1 cellular context compared by ENCODE assay signal in the genomic region with DNA sequence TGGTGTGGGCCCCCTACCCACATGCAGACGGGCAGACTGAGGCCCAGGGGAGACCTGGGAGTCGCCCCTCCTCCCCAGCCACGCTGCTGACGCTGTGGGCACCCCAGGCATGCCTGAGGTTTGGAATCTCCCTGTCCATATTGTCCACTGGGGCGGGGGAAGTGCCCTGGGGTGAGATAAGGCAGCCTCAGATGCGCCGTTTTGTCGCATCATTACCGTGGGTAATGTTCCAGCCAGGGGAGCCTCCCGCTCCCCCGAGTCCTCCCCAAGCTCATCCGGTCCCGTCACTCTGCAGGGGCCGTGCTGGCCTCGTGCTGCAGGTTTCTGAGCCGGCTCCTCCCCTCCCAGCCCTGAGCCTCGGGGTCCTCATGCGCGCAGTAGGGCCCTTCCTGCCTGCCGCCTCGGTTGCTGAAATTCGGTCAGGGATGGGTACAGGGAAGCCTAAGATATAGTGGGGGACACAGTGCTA.
TF ChIP-seq lines count a peak whose summit lies in the region.

No MANE protein-coding gene starts in this region.

TF ChIP-seq in K562, 482 proteins besides CTCF, POLR2A, EP300 and RAD21 (continued from another document and continues in another):
- TF ChIP-seq SIRT6 (IDR thresholded peaks at IDR 0.05; ENCODE audit: low read depth, low read length) (no peak), ZHX1 (conservative IDR thresholded peaks at IDR 0.05; ENCODE audit: low read length) (no peak), POLR3A (IDR thresholded peaks at IDR 0.05; ENCODE audit: borderline replicate concordance, extremely low read depth, insufficient read depth, insufficient read length) (no peak), RBM34 (IDR thresholded peaks at IDR 0.05; ENCODE audit: borderline replicate concordance, insufficient read depth, low read length) (no peak), MYC (IDR thresholded peaks at IDR 0.05; ENCODE audit: low read depth, low read length) (peak; percentile 62), MYC (CRISPR knock-in tag; IDR thresholded peaks at IDR 0.05; ENCODE audit: borderline replicate concordance, low read depth) (no peak), ZNF134 (CRISPR knock-in tag; conservative IDR thresholded peaks at IDR 0.05) (no peak), ZNF175 (CRISPR knock-in tag; IDR thresholded peaks at IDR 0.05; ENCODE audit: low read depth) (no peak), EP400 (IDR thresholded peaks at IDR 0.05) (peak; percentile 47; the same call in 1 of the 2 replicates), TOE1 (IDR thresholded peaks at IDR 0.05; ENCODE audit: borderline replicate concordance) (peak; percentile 32; the same call in 1 of the 2 replicates), TOE1 (CRISPR knock-in tag; IDR thresholded peaks at IDR 0.05; ENCODE audit: borderline replicate concordance, low read depth) (no peak), SRSF1 (IDR thresholded peaks at IDR 0.05; ENCODE audit: low read depth, low read length) (no peak), CAMTA2 (CRISPR knock-in tag; conservative IDR thresholded peaks at IDR 0.05) (no peak), ZNF12 (CRISPR knock-in tag; IDR thresholded peaks at IDR 0.05) (no peak), SMAD2 (IDR thresholded peaks at IDR 0.05; ENCODE audit: low read depth, low read length) (no peak), ZNF79 (CRISPR knock-in tag; IDR thresholded peaks at IDR 0.05; ENCODE audit: low read depth) (no peak), ZNF23 (CRISPR knock-in tag; IDR thresholded peaks at IDR 0.05) (no peak), FOXA3 (CRISPR knock-in tag; conservative IDR thresholded peaks at IDR 0.05 in 1 of 2, IDR thresholded peaks at IDR 0.05 in 1 of 2) (no peak; a peak in 1 of 4 replicates), PURB (CRISPR knock-in tag; IDR thresholded peaks at IDR 0.05; ENCODE audit: low read depth) (no peak), HMG20A (CRISPR knock-in tag; conservative IDR thresholded peaks at IDR 0.05) (no peak), SMAD3 (CRISPR knock-in tag; conservative IDR thresholded peaks at IDR 0.05) (no peak), KLF16 (IDR thresholded peaks at IDR 0.05) (peak; percentile 83), PPARD (CRISPR knock-in tag; IDR thresholded peaks at IDR 0.05) (no peak), ZBTB26 (CRISPR knock-in tag; IDR thresholded peaks at IDR 0.05) (no peak), POLR2AphosphoS5 (IDR thresholded peaks at IDR 0.05; ENCODE audit: control insufficient read depth, insufficient read depth, low read depth, low read length) (peak; percentile 58), JUND (IDR thresholded peaks at IDR 0.05; ENCODE audit: borderline replicate concordance, low read depth, low read length) (peak; percentile 47; the same call in 1 of the 2 replicates), JUND (tag; IDR thresholded peaks at IDR 0.05; ENCODE audit: borderline replicate concordance, low read depth, low read length) (peak; percentile 10; the same call in 1 of the 3 replicates), ZBTB1 (CRISPR knock-in tag; IDR thresholded peaks at IDR 0.05; ENCODE audit: borderline replicate concordance, low read depth) (no peak), NCOA2 (IDR thresholded peaks at IDR 0.05; ENCODE audit: partially characterized antibody in 2 of 2) (no peak), TSC22D4 (tag; IDR thresholded peaks at IDR 0.05) (no peak), FOXM1 (IDR thresholded peaks at IDR 0.05; ENCODE audit: low read depth) (no peak), FOXM1 (CRISPR knock-in tag; IDR thresholded peaks at IDR 0.05; ENCODE audit: low read depth) (no peak), ESRRB (CRISPR knock-in tag; IDR thresholded peaks at IDR 0.05; ENCODE audit: borderline replicate concordance) (no peak), HDAC6 (IDR thresholded peaks at IDR 0.05; ENCODE audit: low read depth, low read length) (no peak), ZBTB11 (CRISPR knock-in tag; IDR thresholded peaks at IDR 0.05) (peak in 1 of 3 experiments; percentile 88; a peak in 2 of 6 replicates), USF1 (CRISPR knock-in tag; IDR thresholded peaks at IDR 0.05) (no peak; the same call in 1 of the 2 replicates), ARHGAP35 (IDR thresholded peaks at IDR 0.05; ENCODE audit: partially characterized antibody) (no peak), PHB (CRISPR knock-in tag; IDR thresholded peaks at IDR 0.05) (no peak)
- TF ChIP-seq, protein P1, sequence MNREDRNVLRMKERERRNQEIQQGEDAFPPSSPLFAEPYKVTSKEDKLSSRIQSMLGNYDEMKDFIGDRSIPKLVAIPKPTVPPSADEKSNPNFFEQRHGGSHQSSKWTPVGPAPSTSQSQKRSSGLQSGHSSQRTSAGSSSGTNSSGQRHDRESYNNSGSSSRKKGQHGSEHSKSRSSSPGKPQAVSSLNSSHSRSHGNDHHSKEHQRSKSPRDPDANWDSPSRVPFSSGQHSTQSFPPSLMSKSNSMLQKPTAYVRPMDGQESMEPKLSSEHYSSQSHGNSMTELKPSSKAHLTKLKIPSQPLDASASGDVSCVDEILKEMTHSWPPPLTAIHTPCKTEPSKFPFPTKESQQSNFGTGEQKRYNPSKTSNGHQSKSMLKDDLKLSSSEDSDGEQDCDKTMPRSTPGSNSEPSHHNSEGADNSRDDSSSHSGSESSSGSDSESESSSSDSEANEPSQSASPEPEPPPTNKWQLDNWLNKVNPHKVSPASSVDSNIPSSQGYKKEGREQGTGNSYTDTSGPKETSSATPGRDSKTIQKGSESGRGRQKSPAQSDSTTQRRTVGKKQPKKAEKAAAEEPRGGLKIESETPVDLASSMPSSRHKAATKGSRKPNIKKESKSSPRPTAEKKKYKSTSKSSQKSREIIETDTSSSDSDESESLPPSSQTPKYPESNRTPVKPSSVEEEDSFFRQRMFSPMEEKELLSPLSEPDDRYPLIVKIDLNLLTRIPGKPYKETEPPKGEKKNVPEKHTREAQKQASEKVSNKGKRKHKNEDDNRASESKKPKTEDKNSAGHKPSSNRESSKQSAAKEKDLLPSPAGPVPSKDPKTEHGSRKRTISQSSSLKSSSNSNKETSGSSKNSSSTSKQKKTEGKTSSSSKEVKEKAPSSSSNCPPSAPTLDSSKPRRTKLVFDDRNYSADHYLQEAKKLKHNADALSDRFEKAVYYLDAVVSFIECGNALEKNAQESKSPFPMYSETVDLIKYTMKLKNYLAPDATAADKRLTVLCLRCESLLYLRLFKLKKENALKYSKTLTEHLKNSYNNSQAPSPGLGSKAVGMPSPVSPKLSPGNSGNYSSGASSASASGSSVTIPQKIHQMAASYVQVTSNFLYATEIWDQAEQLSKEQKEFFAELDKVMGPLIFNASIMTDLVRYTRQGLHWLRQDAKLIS (CRISPR knock-in tag; IDR thresholded peaks at IDR 0.05): no peak
- TF ChIP-seq, protein P2, sequence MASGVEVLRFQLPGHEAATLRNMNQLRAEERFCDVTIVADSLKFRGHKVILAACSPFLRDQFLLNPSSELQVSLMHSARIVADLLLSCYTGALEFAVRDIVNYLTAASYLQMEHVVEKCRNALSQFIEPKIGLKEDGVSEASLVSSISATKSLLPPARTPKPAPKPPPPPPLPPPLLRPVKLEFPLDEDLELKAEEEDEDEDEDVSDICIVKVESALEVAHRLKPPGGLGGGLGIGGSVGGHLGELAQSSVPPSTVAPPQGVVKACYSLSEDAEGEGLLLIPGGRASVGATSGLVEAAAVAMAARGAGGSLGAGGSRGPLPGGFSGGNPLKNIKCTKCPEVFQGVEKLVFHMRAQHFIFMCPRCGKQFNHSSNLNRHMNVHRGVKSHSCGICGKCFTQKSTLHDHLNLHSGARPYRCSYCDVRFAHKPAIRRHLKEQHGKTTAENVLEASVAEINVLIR (CRISPR knock-in tag; IDR thresholded peaks at IDR 0.05): 0 out of 2 replicates have a peak, but pooled peaks have one; percentile 34
- TF ChIP-seq, protein P3, sequence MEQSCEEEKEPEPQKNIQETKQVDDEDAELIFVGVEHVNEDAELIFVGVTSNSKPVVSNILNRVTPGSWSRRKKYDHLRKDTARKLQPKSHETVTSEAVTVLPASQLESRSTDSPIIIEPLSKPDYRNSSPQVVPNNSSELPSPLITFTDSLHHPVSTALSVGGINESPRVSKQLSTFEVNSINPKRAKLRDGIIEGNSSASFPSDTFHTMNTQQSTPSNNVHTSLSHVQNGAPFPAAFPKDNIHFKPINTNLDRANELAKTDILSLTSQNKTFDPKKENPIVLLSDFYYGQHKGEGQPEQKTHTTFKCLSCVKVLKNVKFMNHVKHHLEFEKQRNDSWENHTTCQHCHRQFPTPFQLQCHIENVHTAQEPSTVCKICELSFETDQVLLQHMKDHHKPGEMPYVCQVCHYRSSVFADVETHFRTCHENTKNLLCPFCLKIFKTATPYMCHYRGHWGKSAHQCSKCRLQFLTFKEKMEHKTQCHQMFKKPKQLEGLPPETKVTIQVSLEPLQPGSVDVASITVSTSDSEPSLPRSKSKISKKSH (CRISPR knock-in tag; IDR thresholded peaks at IDR 0.05): no peak
- TF ChIP-seq, protein P4, sequence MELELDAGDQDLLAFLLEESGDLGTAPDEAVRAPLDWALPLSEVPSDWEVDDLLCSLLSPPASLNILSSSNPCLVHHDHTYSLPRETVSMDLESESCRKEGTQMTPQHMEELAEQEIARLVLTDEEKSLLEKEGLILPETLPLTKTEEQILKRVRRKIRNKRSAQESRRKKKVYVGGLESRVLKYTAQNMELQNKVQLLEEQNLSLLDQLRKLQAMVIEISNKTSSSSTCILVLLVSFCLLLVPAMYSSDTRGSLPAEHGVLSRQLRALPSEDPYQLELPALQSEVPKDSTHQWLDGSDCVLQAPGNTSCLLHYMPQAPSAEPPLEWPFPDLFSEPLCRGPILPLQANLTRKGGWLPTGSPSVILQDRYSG (tag; conservative IDR thresholded peaks at IDR 0.05; ENCODE audit: low read depth): no peak
- TF ChIP-seq, protein P5, sequence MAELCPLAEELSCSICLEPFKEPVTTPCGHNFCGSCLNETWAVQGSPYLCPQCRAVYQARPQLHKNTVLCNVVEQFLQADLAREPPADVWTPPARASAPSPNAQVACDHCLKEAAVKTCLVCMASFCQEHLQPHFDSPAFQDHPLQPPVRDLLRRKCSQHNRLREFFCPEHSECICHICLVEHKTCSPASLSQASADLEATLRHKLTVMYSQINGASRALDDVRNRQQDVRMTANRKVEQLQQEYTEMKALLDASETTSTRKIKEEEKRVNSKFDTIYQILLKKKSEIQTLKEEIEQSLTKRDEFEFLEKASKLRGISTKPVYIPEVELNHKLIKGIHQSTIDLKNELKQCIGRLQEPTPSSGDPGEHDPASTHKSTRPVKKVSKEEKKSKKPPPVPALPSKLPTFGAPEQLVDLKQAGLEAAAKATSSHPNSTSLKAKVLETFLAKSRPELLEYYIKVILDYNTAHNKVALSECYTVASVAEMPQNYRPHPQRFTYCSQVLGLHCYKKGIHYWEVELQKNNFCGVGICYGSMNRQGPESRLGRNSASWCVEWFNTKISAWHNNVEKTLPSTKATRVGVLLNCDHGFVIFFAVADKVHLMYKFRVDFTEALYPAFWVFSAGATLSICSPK (IDR thresholded peaks at IDR 0.05; ENCODE audit: borderline replicate concordance): no peak
